ENCODE assay signal across 16 cellular contexts in the genomic region with DNA sequence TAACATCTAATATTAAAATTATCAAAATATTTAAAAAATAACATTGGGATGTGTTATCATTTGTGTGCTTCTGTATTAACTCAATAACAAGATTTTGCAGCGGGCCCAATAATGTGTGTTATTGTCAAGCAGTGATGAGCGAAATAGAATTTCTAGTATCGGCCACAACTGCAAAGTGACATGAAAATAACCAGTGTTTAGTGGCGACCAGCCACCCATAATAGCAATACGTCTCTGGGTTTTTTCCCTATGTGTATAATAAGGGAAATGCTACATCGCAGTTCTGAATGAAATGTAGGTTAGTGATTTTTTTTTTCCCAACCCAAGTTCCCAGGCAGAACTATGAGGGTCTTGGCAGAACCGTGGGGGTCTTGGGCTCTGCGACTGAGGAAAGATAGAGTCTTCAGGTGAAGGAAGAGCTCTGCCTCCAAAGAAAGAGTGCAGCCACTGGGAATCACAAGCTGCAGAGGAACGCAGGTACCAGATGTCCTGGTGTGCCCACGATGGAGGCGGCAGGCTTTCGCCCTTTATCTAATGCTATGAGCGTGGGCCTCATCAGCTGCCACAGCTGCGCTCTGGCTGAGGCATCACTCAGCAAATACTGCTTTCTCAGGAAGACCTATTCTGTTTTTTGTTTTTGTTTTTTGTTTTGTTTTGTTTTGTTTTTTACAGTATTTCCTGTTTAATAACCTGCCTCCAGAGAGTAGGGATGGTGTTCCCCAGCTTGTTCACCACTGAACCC.
DNase-seq lines count a peak whose midpoint lies in the region; TF ChIP-seq lines count a peak whose summit lies in the region.
"Had no signal": no experiment of that assay in that cellular context is flagged by ENCODE, and none has a peak within 500 bp of the region (broad histone marks: within the 10 kb centered on the region; RNA-seq: fewer than 3 reads in every experiment).

No MANE protein-coding gene starts in this region.

- peak overlapping the region; percentile 41 for H3K4me3 ChIP-seq in astrocyte of the cerebellum (ENCODE audit: low read depth, low read length)
- peak overlapping the region in 2 of 4 donors; percentile 30 to 40 for H3K4me3 ChIP-seq in transverse colon
- H3K4me3 ChIP-seq in CD4-positive, alpha-beta memory T cell (ENCODE audit: low read length in 2 of 2), result no peak overlapping the region

- no peak overlapping the region for H3K27ac Mint-ChIP-seq in CD4-positive, alpha-beta memory T cell
- H3K27ac Mint-ChIP-seq in activated naive CD8-positive, alpha-beta T cell treated with anti-CD3 and anti-CD28 coated beads for 36 hours, result no peak overlapping the region
- no peak overlapping the region for H3K27ac Mint-ChIP-seq in progenitor cell of endocrine pancreas
- H3K27ac Mint-ChIP-seq: activated naive CD8-positive, alpha-beta T cell treated with anti-CD3 and anti-CD28 coated beads, Interleukin-2, amount 10 ng/mL, durations not matched to agents 7 days and 5 days; activated T-cell treated with anti-CD3 and anti-CD28 coated beads, Interleukin-2, amount 50 U/mL, for 24 hours; CD4-positive, CD25-positive, alpha-beta regulatory T cell had no signal

- peaks cover 4% of the 10 kb centered on the region for H3K27me3 ChIP-seq in transverse colon
- H3K27me3 ChIP-seq in CD4-positive, alpha-beta memory T cell (ENCODE audit: insufficient read depth, low read length), result no peaks in the 10 kb centered on the region
- H3K27me3 ChIP-seq: SJSA1 had no signal

- peak overlapping the region in 3 of 4 donors; percentile 45 to 50 (median 48) for H3K27ac ChIP-seq in transverse colon
- no peak overlapping the region for H3K27ac ChIP-seq in CD4-positive, alpha-beta memory T cell (ENCODE audit: low read depth, low read length)
- H3K27ac ChIP-seq: 22Rv1, SJSA1 had no signal

- CTCF ChIA-PET in CD4-positive, alpha-beta memory T cell (lab: Charles Lee; ENCODE audit: partially characterized antibody), result interaction anchor here (1.3 to 1.5 kb wide), 2 partner anchors 13 to 800 kb away, joined by 3 read pairs; no protein-coding TSS in a partner anchor

- WGBS in transverse colon (ENCODE audit: low coverage in 1 of 2), 2 donors, result 73 to 93% methylated on average over 8 to 14 of the region's 14 CpGs

- in situ Hi-C loops in astrocyte of the cerebellum (cut with HindIII; ENCODE audit: low sequenced_read_pairs), result no loop called here
- in situ Hi-C loops in transverse colon (cut with MboI; ENCODE audit: low pct_ligation_motif_present in 1 of 4, low pct_unique_long_range_greater_than_20kb in 1 of 4, low sequenced_read_pairs in 3 of 4), result no loop called here

- peaks cover 27 to 29% of the 10 kb centered on the region in 2 donors for H3K27me3 Mint-ChIP-seq in CD4-positive, alpha-beta memory T cell
- peaks cover 41% of the 10 kb centered on the region for H3K27me3 Mint-ChIP-seq in activated naive CD8-positive, alpha-beta T cell treated with anti-CD3 and anti-CD28 coated beads for 36 hours
- H3K27me3 Mint-ChIP-seq in progenitor cell of endocrine pancreas, result no peaks in the 10 kb centered on the region

- no peaks in the 10 kb centered on the region for H3K36me3 ChIP-seq in transverse colon
- no peaks in the 10 kb centered on the region for H3K36me3 ChIP-seq in CD4-positive, alpha-beta memory T cell (ENCODE audit: insufficient read depth, low read length)
- H3K36me3 ChIP-seq: SJSA1 had no signal

- POLR2A ChIA-PET in CD4-positive, alpha-beta memory T cell (lab: Charles Lee; ENCODE audit: partially characterized antibody), result no interaction called here

- no peaks in the 10 kb centered on the region for H3K4me1 ChIP-seq in transverse colon
- no peaks in the 10 kb centered on the region for H3K4me1 ChIP-seq in CD4-positive, alpha-beta memory T cell (ENCODE audit: insufficient read depth, low read length)

- H3K9me3 Mint-ChIP-seq in CD4-positive, alpha-beta memory T cell, result peaks cover 3 to 14% (median 9%) of the 10 kb centered on the region in 8 donors
- H3K9me3 Mint-ChIP-seq in activated naive CD8-positive, alpha-beta T cell treated with anti-CD3 and anti-CD28 coated beads for 36 hours, result peaks cover 8% of the 10 kb centered on the region
- peaks cover 7% of the 10 kb centered on the region for H3K9me3 Mint-ChIP-seq in progenitor cell of endocrine pancreas (ENCODE audit: low read depth)

- intact Hi-C loops in transverse colon (cut with DNase I; ENCODE audit: low total_unique reads), result no loop called here
- intact Hi-C loops in CD4-positive, alpha-beta memory T cell (cut with micrococcal nuclease), result no loop called here

- TF ChIP-seq POLR2A in transverse colon (IDR thresholded peaks at IDR 0.05), result no peak

- H3K4me1 Mint-ChIP-seq in CD4-positive, alpha-beta memory T cell, result peaks cover 0 to 5% (median 2%) of the 10 kb centered on the region in 4 donors
- peaks cover 14% of the 10 kb centered on the region for H3K4me1 Mint-ChIP-seq in activated naive CD8-positive, alpha-beta T cell treated with anti-CD3 and anti-CD28 coated beads for 36 hours
- H3K4me1 Mint-ChIP-seq in progenitor cell of endocrine pancreas (ENCODE audit: low read depth), result peaks cover 2% of the 10 kb centered on the region

- H3K9me3 ChIP-seq in transverse colon, result no peaks in the 10 kb centered on the region
- H3K9me3 ChIP-seq in CD4-positive, alpha-beta memory T cell (ENCODE audit: control insufficient read depth in 1 of 2, low read length in 2 of 2), result no peaks in the 10 kb centered on the region
- H3K9me3 ChIP-seq: SJSA1 had no signal

- no peak overlapping the region for H3K4me3 Mint-ChIP-seq in CD4-positive, alpha-beta memory T cell
- no peak overlapping the region for H3K4me3 Mint-ChIP-seq in activated naive CD8-positive, alpha-beta T cell treated with anti-CD3 and anti-CD28 coated beads for 36 hours
- H3K4me3 Mint-ChIP-seq in progenitor cell of endocrine pancreas (ENCODE audit: low read depth), result no peak overlapping the region

- peak; percentile 15 for DNase-seq in DMS 273 (lab: John Stamatoyannopoulos, UW; ENCODE audit: unreplicated experiment)
- DNase-seq in DMS 273 treated with DMSO at 0.1 percent for 48 hours (lab: John Stamatoyannopoulos, UW), result no peak
- DNase-seq in astrocyte of the cerebellum (ENCODE audit: low read depth), result no peak
- DNase-seq in mesenteric fat pad (ENCODE audit: low spot score), result peak; percentile 26
- no peak for DNase-seq in transverse colon
- DNase-seq in CD4-positive, alpha-beta memory T cell, result no peak
- no peak for DNase-seq in activated naive CD8-positive, alpha-beta T cell treated with anti-CD3 and anti-CD28 coated beads for 36 hours
- DNase-seq in progenitor cell of endocrine pancreas (ENCODE audit: low spot score, unreplicated experiment), result no peak
- DNase-seq: activated CD4-positive, alpha-beta T cell treated with anti-CD3 and anti-CD28 coated beads, Interleukin-2, amount 50 U/mL, for 1 hour; CD4-positive, CD25-positive, alpha-beta regulatory T cell; NCI-H524 treated with DMSO at 0.1 percent for 48 hours; T1000 had no signal

- TF ChIP-seq EP300 in transverse colon (IDR thresholded peaks at IDR 0.05; ENCODE audit: low read depth), result no peak

- H3K36me3 Mint-ChIP-seq in CD4-positive, alpha-beta memory T cell, result no peaks in the 10 kb centered on the region
- H3K36me3 Mint-ChIP-seq in activated naive CD8-positive, alpha-beta T cell treated with anti-CD3 and anti-CD28 coated beads for 36 hours, result peaks cover 2% of the 10 kb centered on the region
- no peaks in the 10 kb centered on the region for H3K36me3 Mint-ChIP-seq in progenitor cell of endocrine pancreas (ENCODE audit: insufficient read depth)
- H3K36me3 Mint-ChIP-seq: activated naive CD8-positive, alpha-beta T cell treated with anti-CD3 and anti-CD28 coated beads, Interleukin-2, amount 10 ng/mL, durations not matched to agents 7 days and 5 days; CD4-positive, CD25-positive, alpha-beta regulatory T cell had no signal

- no peak for TF ChIP-seq CTCF in astrocyte of the cerebellum (IDR thresholded peaks at IDR 0.05; ENCODE audit: low read depth, low read length, missing control alignments)
- no peak for TF ChIP-seq CTCF in transverse colon (IDR thresholded peaks at IDR 0.05)
- TF ChIP-seq CTCF in progenitor cell of endocrine pancreas (IDR thresholded peaks at IDR 0.05; ENCODE audit: unreplicated experiment), result no peak

Comparison
In these comparisons a context has a peak if more than half of its experiments do, and no peak if none do; other contexts are left out.
1. DNase-seq: peak in DMS 273 (single experiment) and mesenteric fat pad (single experiment); none in DMS 273 treated with DMSO at 0.1 percent for 48 hours (single experiment), astrocyte of the cerebellum (single experiment), transverse colon (single experiment), CD4-positive, alpha-beta memory T cell (0 of 5), activated naive CD8-positive, alpha-beta T cell treated with anti-CD3 and anti-CD28 coated beads for 36 hours (single experiment) and progenitor cell of endocrine pancreas (single experiment).